In the genomic region with DNA sequence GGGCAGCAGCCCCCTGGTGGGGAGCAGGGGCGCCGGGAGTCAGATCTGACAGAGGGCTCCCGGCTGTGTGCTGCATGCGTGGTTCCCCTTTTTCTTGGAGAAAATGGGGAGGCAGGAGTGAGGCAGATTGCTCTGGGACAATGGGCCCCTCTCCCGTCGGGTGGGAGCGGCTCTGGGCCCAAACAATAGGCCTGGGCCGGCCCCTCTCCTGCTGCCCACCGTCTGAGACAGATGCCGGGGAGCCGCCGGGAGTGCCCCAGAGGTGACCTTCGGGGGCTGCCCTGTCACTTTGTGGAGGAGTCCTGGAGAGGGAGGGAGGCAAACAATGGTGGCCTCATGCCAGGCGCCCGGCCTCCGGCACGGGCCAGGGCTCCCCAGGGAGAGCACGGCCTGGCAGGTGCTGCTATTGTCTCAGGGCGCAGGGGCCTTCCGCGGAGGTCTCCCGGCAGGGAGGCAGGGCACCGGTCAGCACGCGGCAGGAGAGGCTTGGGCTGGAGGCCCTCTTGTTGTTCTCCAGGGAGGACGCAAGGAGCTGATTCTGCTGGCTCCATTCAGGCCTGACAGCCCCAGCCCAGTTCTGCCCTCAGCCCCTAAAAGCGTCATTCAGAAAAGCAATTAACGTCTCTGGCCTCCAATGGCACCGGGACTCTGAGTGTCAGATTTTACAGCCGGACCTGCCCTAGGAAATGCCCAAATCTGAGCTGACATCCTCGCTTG, we compare ENCODE assay signal across 24 cellular contexts. TPM values are rescaled to one million over a fixed set of nuclear protein-coding genes. Genes with fewer than 3 reads are reported as not detected.
DNase-seq lines count a peak whose midpoint lies in the region; ATAC-seq and TF ChIP-seq lines count a peak whose summit lies in the region.
"Had no signal": no experiment of that assay in that cellular context is flagged by ENCODE, and none has a peak within 500 bp of the region (broad histone marks: within the 10 kb centered on the region; RNA-seq: fewer than 3 reads in every experiment).

No MANE protein-coding gene starts in this region.

- H3K9me3 ChIP-seq in H9 (ENCODE audit: control insufficient read depth, low read depth, low read length): no peaks in the 10 kb centered on the region
- H3K9me3 ChIP-seq in SJCRH30 (replicated peaks): no peaks in the 10 kb centered on the region
- H3K9me3 ChIP-seq in heart left ventricle: no peaks in the 10 kb centered on the region
- no peaks in the 10 kb centered on the region for H3K9me3 ChIP-seq in neuron (ENCODE audit: low read length)
- H3K9me3 ChIP-seq in PC-3 (ENCODE audit: low read length): no peaks in the 10 kb centered on the region
- H3K9me3 ChIP-seq: spleen, upper lobe of left lung had no signal

- H3K9ac ChIP-seq in H9 (ENCODE audit: extremely low read depth, insufficient read length, low read length): no peak overlapping the region
- no peak overlapping the region for H3K9ac ChIP-seq in PC-3 (ENCODE audit: low read length)

- H3K36me3 ChIP-seq in SJCRH30 (no peaks in the 10 kb centered on the region), heart left ventricle (no peaks in the 10 kb centered on the region), neuron (ENCODE audit: insufficient read depth, low read length) (no peaks in the 10 kb centered on the region), PC-3 (ENCODE audit: low read depth, low read length) (no peaks in the 10 kb centered on the region)
- H3K36me3 ChIP-seq: spleen, upper lobe of left lung had no signal

- WGBS in H9 (ENCODE audit: extremely low coverage, insufficient read length, low lambda C conversion rate): no CpG with 5 or more reads among the region's 31 CpGs
- WGBS in heart left ventricle, 4 donors: 50 to 59% (median 54%) methylated on average over 28 to 31 of the region's 31 CpGs

- intact Hi-C loops in heart left ventricle (cut with DNase I): loop anchor here in 2 of 10 donors (2.0 to 10.0 kb wide), 2 partner anchors 66 to 72 kb away; no protein-coding TSS in a partner anchor
- intact Hi-C loops in PC-3 (cut with micrococcal nuclease): no loop called here

- POLR2A ChIA-PET in PC-3 (lab: Charles Lee; ENCODE audit: unreplicated experiment): interaction anchor here (0.6 kb wide), 1 partner anchor 70 kb away, joined by 3 read pairs; no protein-coding TSS in a partner anchor

- H3K27ac Mint-ChIP-seq in H9: no peak overlapping the region
- H3K27ac Mint-ChIP-seq: CD8-positive, alpha-beta T cell; dendritic cell treated with granulocyte-macrophage colony-stimulating factor and Interleukin-4, amounts not matched to agents 40 ng/mL and 50 ng/mL, for 4 days; naive thymus-derived CD8-positive, alpha-beta T cell had no signal

- no peak overlapping the region for H3K56ac ChIP-seq in H9 (ENCODE audit: insufficient read length, low read depth, low read length)

- H2BK5ac ChIP-seq in H9 (ENCODE audit: insufficient read length, low read length): no peak overlapping the region

- H3K18ac ChIP-seq in H9 (ENCODE audit: insufficient read length, low read depth, low read length): no peak overlapping the region

- H4K20me1 ChIP-seq in H9 (ENCODE audit: control insufficient read depth, insufficient read depth, insufficient read length) (no peaks in the 10 kb centered on the region), PC-3 (ENCODE audit: low read length) (no peaks in the 10 kb centered on the region)

- TF ChIP-seq CTCF in H9 (conservative IDR thresholded peaks at IDR 0.05) (no peak; the same call in 2 of the 3 replicates), heart left ventricle (IDR thresholded peaks at IDR 0.05) (no peak), foreskin fibroblast (IDR thresholded peaks at IDR 0.05; ENCODE audit: low read depth, low read length) (no peak), PC-3 (conservative IDR thresholded peaks at IDR 0.05; ENCODE audit: low read depth, low read length) (no peak)

- H3K4me3 Mint-ChIP-seq in H9: no peak overlapping the region
- H3K4me3 Mint-ChIP-seq: CD8-positive, alpha-beta T cell; dendritic cell treated with granulocyte-macrophage colony-stimulating factor and Interleukin-4, amounts not matched to agents 40 ng/mL and 50 ng/mL, for 4 days; naive thymus-derived CD8-positive, alpha-beta T cell had no signal

- H3K27me3 Mint-ChIP-seq in H9 (ENCODE audit: low read depth): peaks cover 2% of the 10 kb centered on the region; the same call in 1 of the 2 replicates

- H3K27ac ChIP-seq in H9 (ENCODE audit: insufficient read length, low read depth, low read length) (no peak overlapping the region), SJCRH30 (no peak overlapping the region), heart left ventricle (no peak overlapping the region), PC-3 (ENCODE audit: low read length) (no peak overlapping the region)
- H3K27ac ChIP-seq: spleen, upper lobe of left lung had no signal

- CTCF ChIA-PET in PC-3 (lab: Charles Lee): no interaction called here

- H3K4me3 ChIP-seq in SJCRH30: no peak overlapping the region
- no peak overlapping the region for H3K4me3 ChIP-seq in heart left ventricle
- H3K4me3 ChIP-seq in neuron (ENCODE audit: low read length): no peak overlapping the region
- H3K4me3 ChIP-seq in foreskin fibroblast (ENCODE audit: low read depth in 1 of 2, low read length in 2 of 2): no peak overlapping the region
- H3K4me3 ChIP-seq in PC-3 (ENCODE audit: low read length): no peak overlapping the region
- H3K4me3 ChIP-seq: spleen, upper lobe of left lung had no signal

- H2BK15ac ChIP-seq in H9 (ENCODE audit: low read depth, low read length): no peak overlapping the region

- H3K9me2 ChIP-seq in PC-3 (replicated peaks; ENCODE audit: low read length): no peaks in the 10 kb centered on the region

- H3K4me2 ChIP-seq in H9 (ENCODE audit: insufficient read depth, insufficient read length, low read length): no peak overlapping the region
- no peak overlapping the region for H3K4me2 ChIP-seq in PC-3 (ENCODE audit: low read length)

- BruUV-seq in PC-3 (replicated peaks; lab: Mats Ljungman, UMichigan): no TSS peak

- H2AFZ ChIP-seq in H9 (ENCODE audit: low read length): no peak overlapping the region
- peak overlapping the region; percentile 22 for H2AFZ ChIP-seq in neuron (ENCODE audit: low read depth, low read length)
- no peak overlapping the region for H2AFZ ChIP-seq in PC-3 (ENCODE audit: low read length)

- H3K4me1 ChIP-seq in H9 (ENCODE audit: insufficient read depth, low read length) (no peaks in the 10 kb centered on the region), SJCRH30 (0 out of 2 replicates have a peak, but pooled peaks cover 5% of the 10 kb centered on the region), heart left ventricle (peaks cover 0 to 13% (median 8%) of the 10 kb centered on the region in 12 donors), neuron (ENCODE audit: insufficient read depth, low read length) (peaks cover 15% of the 10 kb centered on the region), PC-3 (ENCODE audit: insufficient read depth, low read length) (no peaks in the 10 kb centered on the region)
- H3K4me1 ChIP-seq: spleen had no signal

- H2BK12ac ChIP-seq in H9 (ENCODE audit: insufficient read length, low read depth, low read length): no peak overlapping the region

- peaks cover 0 to 2% of the 10 kb centered on the region in 2 experiments; a peak in 2 of 5 replicates for H3K9me3 Mint-ChIP-seq in H9
- H3K9me3 Mint-ChIP-seq: CD8-positive, alpha-beta T cell; dendritic cell treated with granulocyte-macrophage colony-stimulating factor and Interleukin-4, amounts not matched to agents 40 ng/mL and 50 ng/mL, for 4 days; naive thymus-derived CD8-positive, alpha-beta T cell had no signal

- no peaks in the 10 kb centered on the region for H3K23me2 ChIP-seq in H9 (ENCODE audit: insufficient read length, low read depth, low read length, poor library complexity, severe bottlenecking)

- peak in 3 of 4 donors; percentile 34 to 74 (median 54) for ATAC-seq in heart left ventricle
- no peak for ATAC-seq in activated CD4-positive, CD25-positive, alpha-beta regulatory T cell treated with anti-CD3 and anti-CD28 coated beads, Interleukin-2, amount 50 U/mL, for 24 hours
- ATAC-seq in HG02571 (IDR thresholded peaks at IDR 0.05; ENCODE audit: unreplicated experiment): no peak
- ATAC-seq in PC-3: no peak
- ATAC-seq: CD8-positive, alpha-beta T cell; HepG2; naive thymus-derived CD8-positive, alpha-beta T cell had no signal

- no peak overlapping the region for H2BK20ac ChIP-seq in H9 (ENCODE audit: low read depth, low read length, poor library complexity, severe bottlenecking)

- H4K91ac ChIP-seq in H9 (ENCODE audit: insufficient read length, low read depth, low read length): no peak overlapping the region

- H3F3A ChIP-seq in PC-3 (ENCODE audit: low read length, unreplicated experiment): no peaks in the 10 kb centered on the region

- TF ChIP-seq POLR2A in heart left ventricle (IDR thresholded peaks at IDR 0.05): no peak

- H3K4ac ChIP-seq in H9 (ENCODE audit: low read depth, low read length): no peak overlapping the region

- no peak overlapping the region for H3K23ac ChIP-seq in H9 (ENCODE audit: insufficient read length, low read depth, low read length)

- no peaks in the 10 kb centered on the region for H3K36me3 Mint-ChIP-seq in H9 (ENCODE audit: insufficient read depth in 1 of 3, low read depth in 3 of 3)
- H3K36me3 Mint-ChIP-seq: CD8-positive, alpha-beta T cell; naive thymus-derived CD8-positive, alpha-beta T cell had no signal

- DNase-seq in H9: no peak
- DNase-seq in SJCRH30: peak; percentile 33 to 40
- DNase-seq in heart left ventricle: peak; percentile 53 to 76 (median 55)
- DNase-seq in foreskin fibroblast: no peak
- DNase-seq in PC-3: no peak
- DNase-seq: activated CD4-positive, alpha-beta T cell treated with anti-CD3 and anti-CD28 coated beads for 48 hours; CD8-positive, alpha-beta T cell; DND-41; foreskin melanocyte; naive thymus-derived CD8-positive, alpha-beta T cell; NCI-H82; SHP77 treated with DMSO at 0.1 percent for 48 hours; stimulated activated CD4-positive, alpha-beta T cell treated with anti-CD3 and anti-CD28 coated beads, Interleukin-4, amount 100 ng/mL, for 4 hours; T-helper 1 cell; upper lobe of left lung had no signal

- no peaks in the 10 kb centered on the region for H3K79me2 ChIP-seq in H9 (ENCODE audit: insufficient read depth, low read length)
- no peaks in the 10 kb centered on the region for H3K79me2 ChIP-seq in PC-3 (ENCODE audit: low read length)

- H3K4me1 Mint-ChIP-seq in H9: peaks cover 8 to 11% of the 10 kb centered on the region in 2 experiments; a peak in 3 of 4 replicates

- no peak overlapping the region for H3T11ph ChIP-seq in H9 (ENCODE audit: low read length)

- no peak overlapping the region for H2BK120ac ChIP-seq in H9 (ENCODE audit: low read depth, low read length, poor library complexity, severe bottlenecking)

- no peak overlapping the region for H4K8ac ChIP-seq in H9 (replicated peaks; ENCODE audit: insufficient read length, low read depth, low read length)

- H4K5ac ChIP-seq in H9 (ENCODE audit: insufficient read length, low read depth, low read length): no peak overlapping the region

- H3K79me1 ChIP-seq in H9 (ENCODE audit: insufficient read depth, low read depth, low read length, poor library complexity, severe bottlenecking): no peaks in the 10 kb centered on the region

- H3K27me3 ChIP-seq in H9 (ENCODE audit: insufficient read depth, low read length): no peaks in the 10 kb centered on the region
- H3K27me3 ChIP-seq in SJCRH30: no peaks in the 10 kb centered on the region; the same call in 1 of the 2 replicates
- peaks cover 0 to 8% (median 0%) of the 10 kb centered on the region in 9 donors for H3K27me3 ChIP-seq in heart left ventricle
- peaks cover 12% of the 10 kb centered on the region for H3K27me3 ChIP-seq in neuron (ENCODE audit: insufficient read depth, low read length)
- no peaks in the 10 kb centered on the region for H3K27me3 ChIP-seq in PC-3 (ENCODE audit: low read length)
- H3K27me3 ChIP-seq: upper lobe of left lung had no signal

- H2AK5ac ChIP-seq in H9 (ENCODE audit: insufficient read length, low read length): no peak overlapping the region

- peak overlapping the region; percentile 1; the same call in 1 of the 2 replicates for H3K14ac ChIP-seq in H9 (ENCODE audit: insufficient read depth, low read length)

RNA-seq across cellular contexts. Expression of gene SMIM38, which starts 44.8 kb away (rescaled TPM):
- total RNA-seq in H9 (2021): 0.09 and 0.13 TPM in 2 replicates
- total RNA-seq in SJCRH30 (2014; rRNA removed; shearing (Covaris generic)): 0.30 and 0.40 TPM in 2 replicates
- total RNA-seq in heart left ventricle: under 1 TPM in 8 of 9 donors, not detected in 1; 0.08 to 0.35 (median 0.15) TPM
- polyA plus RNA-seq in heart left ventricle: under 1 TPM; 0.08 to 0.15 TPM
- 0.04 and 0.17 TPM in 2 replicates for total RNA-seq in PC-3 (2014; rRNA removed)
- total RNA-seq: CD8-positive, alpha-beta T cell; epithelial cell of proximal tubule; kidney epithelial cell; M059J had no signal

Comparison
In these comparisons a context has a peak if more than half of its experiments do, and no peak if none do; other contexts are left out.
1. DNase-seq: peak in SJCRH30 (2 of 2) and heart left ventricle (5 of 5); none in H9 (single experiment), foreskin fibroblast (0 of 2) and PC-3 (single experiment).
2. ATAC-seq: peak in heart left ventricle (3 of 4); none in activated CD4-positive, CD25-positive, alpha-beta regulatory T cell treated with anti-CD3 and anti-CD28 coated beads, Interleukin-2, amount 50 U/mL, for 24 hours (0 of 2), HG02571 (single experiment) and PC-3 (single experiment).